Comparison of ENCODE assay signal across 8 cellular contexts in genomic region chr16:1420540-1421205, GRCh38. TPM values are rescaled to one million over a fixed set of nuclear protein-coding genes. Genes with fewer than 3 reads are reported as not detected.
DNase-seq lines count a peak whose midpoint lies in the region; ATAC-seq, FAIRE-seq and TF ChIP-seq lines count a peak whose summit lies in the region.

TSS of gene UQCC4 (minus strand) at chr16:1420747. CDS start at chr16:1420723, 24 bp downstream.

- H3K4me1 ChIP-seq in pancreas (peaks cover 0 to 17% (median 10%) of the 10 kb centered on the region in 3 donors), tibial nerve (peaks cover 0 to 37% (median 10%) of the 10 kb centered on the region in 4 donors)

- ATAC-seq in HG02678 (IDR thresholded peaks at IDR 0.05; ENCODE audit: unreplicated experiment) (peak; percentile 97), Right ventricle myocardium inferior (peak; percentile 97), pancreas (peak; percentile 96 to 99 (median 98))

- intact Hi-C loops in Right ventricle myocardium inferior (cut with DNase I), result loop anchor here (2.0 to 10.0 kb wide), 4 partner anchors 58 to 284 kb away; partner anchors contain the start of genes MAPK8IP3 and TELO2
- intact Hi-C loops in pancreas (cut with DNase I), result no loop called here

- peaks cover 12% of the 10 kb centered on the region for H3F3A ChIP-seq in SU-DHL-6 (ENCODE audit: insufficient read depth)

- H3K36me3 ChIP-seq in SU-DHL-6 (ENCODE audit: low read length), result no peaks in the 10 kb centered on the region
- no peaks in the 10 kb centered on the region for H3K36me3 ChIP-seq in pancreas
- peaks cover 0 to 13% (median 0%) of the 10 kb centered on the region in 3 donors for H3K36me3 ChIP-seq in tibial nerve

- no peaks in the 10 kb centered on the region for H3K9me2 ChIP-seq in SU-DHL-6 (replicated peaks; ENCODE audit: insufficient read depth, low read length)

- H3K27ac ChIP-seq in SU-DHL-6 (ENCODE audit: low read depth, low read length), result peak within 1 kb of the TSS; percentile 85
- H3K27ac ChIP-seq in pancreas, result peak within 1 kb of the TSS; percentile 79 to 92 (median 88)
- peak within 1 kb of the TSS; percentile 82 to 94 (median 88) for H3K27ac ChIP-seq in tibial nerve

- peak within 1 kb of the TSS; percentile 61 for H2AFZ ChIP-seq in SU-DHL-6 (ENCODE audit: low read depth, low read length, severe bottlenecking)

- peak; percentile 98 to 100 for TF ChIP-seq EP300 in tibial nerve (IDR thresholded peaks at IDR 0.05)

- peak within 1 kb of the TSS; percentile 86 for H3K4me2 ChIP-seq in SU-DHL-6 (ENCODE audit: low read depth, low read length, poor library complexity, severe bottlenecking)

- no peaks in the 10 kb centered on the region for H4K20me1 ChIP-seq in SU-DHL-6 (ENCODE audit: low read depth, low read length)

- peaks cover 23% of the 10 kb centered on the region for H3K79me2 ChIP-seq in SU-DHL-6 (ENCODE audit: insufficient read depth, low read length)

- 0% methylated on average over 58 to 71 of the region's 71 CpGs for WGBS in pancreas, 2 donors
- 0% methylated on average over 35 to 51 of the region's 71 CpGs for WGBS in tibial nerve, 2 donors

- FAIRE-seq in pancreas (lab: Jason Lieb, UNC), result no peak

- H3K27me3 ChIP-seq in SU-DHL-6 (ENCODE audit: low read length), result no peaks in the 10 kb centered on the region
- no peaks in the 10 kb centered on the region for H3K27me3 ChIP-seq in pancreas
- H3K27me3 ChIP-seq in tibial nerve, result no peaks in the 10 kb centered on the region

- H3K4me3 ChIP-seq in SU-DHL-6 (ENCODE audit: insufficient read depth, low read length, poor library complexity, severe bottlenecking) (peak within 1 kb of the TSS; percentile 95), pancreas (peak within 1 kb of the TSS; percentile 68 to 99 (median 77)), tibial nerve (peak within 1 kb of the TSS; percentile 53 to 95 (median 80))

- peak within 1 kb of the TSS; percentile 94 for H3K9ac ChIP-seq in SU-DHL-6 (ENCODE audit: low read length)

- DNase-seq in NCI-H128 (lab: John Stamatoyannopoulos, UW; ENCODE audit: unreplicated experiment) (peak; percentile 93), Right ventricle myocardium inferior (ENCODE audit: missing footprints) (peak; percentile 99), pancreas (peak; percentile 98 to 100 (median 98)), tibial nerve (ENCODE audit: low spot score in 2 of 2) (peak; percentile 98 to 99)
- peak; percentile 97 for DNase-seq in activated naive CD8-positive, alpha-beta T cell treated with anti-CD3 and anti-CD28 coated beads, Interleukin-2, amount 50 U/mL, for 16 hours (ENCODE audit: low read depth, low spot score)

- H3K9me3 ChIP-seq in SU-DHL-6 (ENCODE audit: insufficient read depth, low read length) (no peaks in the 10 kb centered on the region), pancreas (no peaks in the 10 kb centered on the region), tibial nerve (no peaks in the 10 kb centered on the region)

- TF ChIP-seq CTCF in SU-DHL-6 (IDR thresholded peaks at IDR 0.05; ENCODE audit: insufficient read depth, low read length, poor library complexity, severe bottlenecking) (no peak), pancreas (IDR thresholded peaks at IDR 0.05) (no peak), tibial nerve (IDR thresholded peaks at IDR 0.05) (no peak)

- TF ChIP-seq POLR2A in GM10847 (IDR thresholded peaks at IDR 0.05; ENCODE audit: extremely low read depth, insufficient read length) (peak; percentile 51), tibial nerve (IDR thresholded peaks at IDR 0.05) (peak; percentile 37 to 75)

RNA-seq across cellular contexts. Expression of gene UQCC4, which starts in this region (rescaled TPM):
- total RNA-seq in Right ventricle myocardium inferior (11.3 TPM), pancreas (1 to 10 TPM; 2.2 to 4.7 (median 4.3) TPM), tibial nerve (10 to 100 TPM in 3 of 4 donors, 1 to 10 TPM in 1; 8.7 to 18.6 (median 13.5) TPM)
- polyA plus RNA-seq in pancreas, result 10 to 100 TPM in 1 of 2 donors, 1 to 10 TPM in 1; 8.3 to 14.4 TPM

Comparison
In these comparisons a context has a peak if more than half of its experiments do, and no peak if none do; other contexts are left out.
1. Peak in every context shown above with its lines: DNase-seq, ATAC-seq, H3K4me3 ChIP-seq and H3K27ac ChIP-seq.